9 cellular contexts compared by ENCODE assay signal in the genomic region with DNA sequence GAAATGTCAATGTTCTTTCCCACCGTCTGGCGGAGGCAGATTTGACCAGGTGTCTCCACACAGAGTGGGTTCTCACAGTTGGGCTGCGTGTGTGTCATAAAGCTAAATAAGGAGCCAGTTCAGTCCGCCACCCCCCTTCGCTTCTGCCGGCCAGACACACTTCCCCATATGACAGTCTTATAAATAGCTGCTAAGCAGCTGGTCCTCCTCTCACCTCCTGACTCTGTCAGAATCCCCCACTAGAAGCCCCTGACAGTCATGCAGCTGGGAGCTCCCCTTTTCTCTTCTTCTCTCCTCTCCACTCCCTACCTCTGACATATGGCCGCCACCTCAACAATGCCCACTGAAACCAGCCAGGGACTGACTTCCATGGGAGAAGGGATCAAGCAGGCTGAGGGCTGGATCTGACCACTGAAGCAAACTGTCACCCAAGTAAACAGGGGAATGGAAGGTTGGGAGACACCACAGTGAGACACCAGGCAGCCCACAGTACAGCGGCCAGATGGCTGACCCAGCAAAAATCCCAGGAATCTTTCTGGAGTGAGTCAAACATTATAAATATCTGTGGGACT.
DNase-seq lines count a peak whose midpoint lies in the region; ATAC-seq and TF ChIP-seq lines count a peak whose summit lies in the region.
"Had no signal": no experiment of that assay in that cellular context is flagged by ENCODE, and none has a peak within 500 bp of the region (broad histone marks: within the 10 kb centered on the region; RNA-seq: fewer than 3 reads in every experiment).

No MANE protein-coding gene starts in this region.

- DNase-seq in AG20443 (ENCODE audit: low spot score) (peak; percentile 84), GM20000 (ENCODE audit: low spot score) (peak; percentile 64), dedifferentiated amniotic fluid mesenchymal stem cell (ENCODE audit: extremely low spot score) (peak; percentile 68), transverse colon (no peak), Karpas-422 (no peak)
- DNase-seq: CD4-positive, CD25-positive, alpha-beta regulatory T cell had no signal

- H3K36me3 ChIP-seq in transverse colon (no peaks in the 10 kb centered on the region), Karpas-422 (ENCODE audit: insufficient read depth, low read length) (no peaks in the 10 kb centered on the region)

- TF ChIP-seq CTCF in GM20000 (IDR thresholded peaks at IDR 0.05; ENCODE audit: extremely low read depth, missing control alignments), result no peak
- no peak for TF ChIP-seq CTCF in transverse colon (IDR thresholded peaks at IDR 0.05)

- 77 to 80% methylated on average over 6 to 8 of the region's 8 CpGs for whole genome bisulfite sequencing in transverse colon (ENCODE audit: low coverage in 1 of 2), 2 donors

- TF ChIP-seq POLR2A in transverse colon (IDR thresholded peaks at IDR 0.05), result no peak

- no peaks in the 10 kb centered on the region for H3K79me2 ChIP-seq in Karpas-422 (ENCODE audit: low read length)

- ATAC-seq in HG03432 (IDR thresholded peaks at IDR 0.05; ENCODE audit: unreplicated experiment), result peak; percentile 88
- no peak for ATAC-seq in HG03139 (IDR thresholded peaks at IDR 0.05; ENCODE audit: unreplicated experiment)
- ATAC-seq in HG02973 (IDR thresholded peaks at IDR 0.05; ENCODE audit: unreplicated experiment), result no peak

- no peaks in the 10 kb centered on the region for H4K20me1 ChIP-seq in Karpas-422 (ENCODE audit: insufficient read depth, low read depth, low read length)

- H3K4me1 ChIP-seq in transverse colon (no peaks in the 10 kb centered on the region), Karpas-422 (ENCODE audit: low read length) (no peaks in the 10 kb centered on the region)

- in situ Hi-C loops in transverse colon (cut with MboI; ENCODE audit: low pct_ligation_motif_present in 1 of 4, low pct_unique_long_range_greater_than_20kb in 1 of 4, low sequenced_read_pairs in 3 of 4), result no loop called here

- H3K9me2 ChIP-seq in Karpas-422 (replicated peaks; ENCODE audit: insufficient read depth, low read length), result no peaks in the 10 kb centered on the region

- intact Hi-C loops in transverse colon (cut with DNase I; ENCODE audit: low total_unique reads), result no loop called here

- H3K27ac ChIP-seq in transverse colon (no peak overlapping the region), Karpas-422 (ENCODE audit: low read length) (no peak overlapping the region)

- no peak overlapping the region for H3K9ac ChIP-seq in Karpas-422 (ENCODE audit: low read length)

- H3K9me3 ChIP-seq in transverse colon (no peaks in the 10 kb centered on the region), Karpas-422 (ENCODE audit: low read length) (no peaks in the 10 kb centered on the region)

- H3K27me3 ChIP-seq in transverse colon (no peaks in the 10 kb centered on the region), Karpas-422 (ENCODE audit: low read length) (no peaks in the 10 kb centered on the region)

- TF ChIP-seq EP300 in transverse colon (IDR thresholded peaks at IDR 0.05; ENCODE audit: low read depth), result no peak

- no peak overlapping the region for H2AFZ ChIP-seq in Karpas-422 (ENCODE audit: low read length)

- H3K4me3 ChIP-seq in transverse colon (no peak overlapping the region), Karpas-422 (ENCODE audit: low read length) (no peak overlapping the region)

- H3K4me2 ChIP-seq in Karpas-422 (ENCODE audit: low read depth, low read length, poor library complexity, severe bottlenecking), result no peak overlapping the region

Comparison
In these comparisons a context has a peak if more than half of its experiments do, and no peak if none do; other contexts are left out.
1. DNase-seq: peak in AG20443 (single experiment), GM20000 (single experiment) and dedifferentiated amniotic fluid mesenchymal stem cell (single experiment); none in transverse colon (single experiment) and Karpas-422 (single experiment).